10 cellular contexts compared by ENCODE assay signal in genomic region chr9:122821278-122821952, GRCh38. TPM values are rescaled to one million over a fixed set of nuclear protein-coding genes. Genes with fewer than 3 reads are reported as not detected.
DNase-seq lines count a peak whose midpoint lies in the region; ATAC-seq, FAIRE-seq and TF ChIP-seq lines count a peak whose summit lies in the region.
"Had no signal": no experiment of that assay in that cellular context is flagged by ENCODE, and none has a peak within 500 bp of the region (broad histone marks: within the 10 kb centered on the region; RNA-seq: fewer than 3 reads in every experiment).

No MANE protein-coding gene starts in this region.

- TF ChIP-seq EP300 in GM12878 (IDR thresholded peaks at IDR 0.05; ENCODE audit: borderline replicate concordance in 1 of 2, control insufficient read depth in 1 of 2, low read depth in 2 of 2, low read length in 2 of 2) (no peak), transverse colon (IDR thresholded peaks at IDR 0.05; ENCODE audit: low read depth) (no peak)

- H3K36me3 Mint-ChIP-seq in activated CD4-positive, alpha-beta memory T cell treated with anti-CD3 and anti-CD28 coated beads for 36 hours: peaks cover 32% of the 10 kb centered on the region
- H3K36me3 Mint-ChIP-seq in activated CD4-positive, alpha-beta memory T cell treated with anti-CD3 and anti-CD28 coated beads, Interleukin-2, amount 10 ng/mL, durations not matched to agents 7 days and 5 days (ENCODE audit: low read depth): peaks cover 49% of the 10 kb centered on the region

- RAD21 ChIA-PET in GM12878 (lab: Charles Lee; ENCODE audit: unreplicated experiment): no interaction called here

- intact Hi-C loops in activated CD4-positive, alpha-beta memory T cell treated with anti-CD3 and anti-CD28 coated beads for 36 hours (cut with micrococcal nuclease): no loop called here
- intact Hi-C loops in GM12878 (cut with micrococcal nuclease; ENCODE audit: unreplicated experiment): no loop called here
- intact Hi-C loops in left lung (cut with DNase I): no loop called here
- intact Hi-C loops in transverse colon (cut with DNase I; ENCODE audit: low total_unique reads): no loop called here

- SMC1A ChIA-PET in GM12878 (lab: Charles Lee; ENCODE audit: uncharacterized antibody, unreplicated experiment): interaction anchor here (0.7 to 1.1 kb wide), 2 partner anchors 10 to 13 kb away, joined by 3 read pairs; no protein-coding TSS in a partner anchor

- peaks cover 11 to 25% of the 10 kb centered on the region in 2 experiments for H3K36me3 ChIP-seq in GM12878 (ENCODE audit: control insufficient read depth in 2 of 2, insufficient read depth in 2 of 2, low read length in 1 of 2)
- peaks cover 0 to 79% of the 10 kb centered on the region in 2 donors for H3K36me3 ChIP-seq in left lung
- H3K36me3 ChIP-seq in transverse colon: peaks cover 0 to 19% (median 0%) of the 10 kb centered on the region in 4 donors

- no peak overlapping the region for H3K4me2 ChIP-seq in GM12878 (ENCODE audit: control insufficient read depth, insufficient read depth)

- no peaks in the 10 kb centered on the region for H3K27me3 Mint-ChIP-seq in activated CD4-positive, alpha-beta memory T cell treated with anti-CD3 and anti-CD28 coated beads for 36 hours
- H3K27me3 Mint-ChIP-seq in activated CD4-positive, alpha-beta memory T cell treated with anti-CD3 and anti-CD28 coated beads, Interleukin-2, amount 10 ng/mL, durations not matched to agents 7 days and 5 days: no peaks in the 10 kb centered on the region

- DNase-seq in activated CD4-positive, alpha-beta memory T cell treated with anti-CD3 and anti-CD28 coated beads for 36 hours: no peak
- DNase-seq in activated CD4-positive, alpha-beta memory T cell treated with anti-CD3 and anti-CD28 coated beads, Interleukin-2, amount 10 ng/mL, durations not matched to agents 7 days and 5 days: no peak
- DNase-seq in GM12878 (ENCODE audit: low read depth, low spot score): no peak
- peak in 1 of 2 donors; percentile 53 for DNase-seq in left lung
- DNase-seq in transverse colon: peak; percentile 40
- no peak for DNase-seq in ecto neural progenitor cell (ENCODE audit: low spot score)
- DNase-seq: activated CD4-positive, alpha-beta T cell treated with anti-CD3 and anti-CD28 coated beads, Interleukin-2, amount 50 U/mL, for 48 hours had no signal

- no peaks in the 10 kb centered on the region for H3K4me1 ChIP-seq in GM12878 (ENCODE audit: control insufficient read depth, insufficient read depth, low read length)
- peaks cover 2 to 47% of the 10 kb centered on the region in 2 donors for H3K4me1 ChIP-seq in left lung
- peaks cover 1 to 34% (median 10%) of the 10 kb centered on the region in 4 donors for H3K4me1 ChIP-seq in transverse colon

- H4K20me1 ChIP-seq in GM12878 (ENCODE audit: control insufficient read depth, insufficient read depth): no peaks in the 10 kb centered on the region; the same call in 1 of the 2 replicates

- peaks cover 8% of the 10 kb centered on the region for H3K79me2 ChIP-seq in GM12878 (ENCODE audit: control insufficient read depth, insufficient read depth, low read length)

- CTCF ChIA-PET in activated CD4-positive, alpha-beta memory T cell treated with anti-CD3 and anti-CD28 coated beads for 36 hours (lab: Charles Lee): interaction anchor here (1.5 to 1.9 kb wide), 2 partner anchors 11 to 13 kb away, joined by 5 to 8 read pairs; no protein-coding TSS in a partner anchor
- CTCF ChIA-PET in activated CD4-positive, alpha-beta memory T cell treated with anti-CD3 and anti-CD28 coated beads, Interleukin-2, amount 10 ng/mL, durations not matched to agents 7 days and 5 days (lab: Charles Lee): no interaction called here
- CTCF ChIA-PET in GM12878 (lab: Yijun Ruan, JAX): interaction anchor here (0.9 kb wide), 1 partner anchor 722 kb away, joined by 3 read pairs; no protein-coding TSS in a partner anchor

- H3K4me3 Mint-ChIP-seq in activated CD4-positive, alpha-beta memory T cell treated with anti-CD3 and anti-CD28 coated beads for 36 hours: no peak overlapping the region
- H3K4me3 Mint-ChIP-seq in activated CD4-positive, alpha-beta memory T cell treated with anti-CD3 and anti-CD28 coated beads, Interleukin-2, amount 10 ng/mL, durations not matched to agents 7 days and 5 days: no peak overlapping the region

- ATAC-seq in GM12878: peak; percentile 40; the same call in 2 of the 3 replicates
- ATAC-seq in left lung: peak; percentile 54
- ATAC-seq in HG03457 (IDR thresholded peaks at IDR 0.05; ENCODE audit: unreplicated experiment): no peak
- no peak for ATAC-seq in HG02763 (IDR thresholded peaks at IDR 0.05; ENCODE audit: unreplicated experiment)

- H3K9ac ChIP-seq in GM12878 (ENCODE audit: control insufficient read depth, insufficient read depth, low read length): no peak overlapping the region

- H3K9me3 Mint-ChIP-seq in activated CD4-positive, alpha-beta memory T cell treated with anti-CD3 and anti-CD28 coated beads for 36 hours: no peaks in the 10 kb centered on the region
- H3K9me3 Mint-ChIP-seq in activated CD4-positive, alpha-beta memory T cell treated with anti-CD3 and anti-CD28 coated beads, Interleukin-2, amount 10 ng/mL, durations not matched to agents 7 days and 5 days: no peaks in the 10 kb centered on the region

- H3K9me3 ChIP-seq in GM12878 (replicated peaks; ENCODE audit: control insufficient read depth, insufficient read depth, low read length): no peaks in the 10 kb centered on the region
- no peaks in the 10 kb centered on the region for H3K9me3 ChIP-seq in left lung
- H3K9me3 ChIP-seq in transverse colon: no peaks in the 10 kb centered on the region

- H3K27ac ChIP-seq in GM12878 (ENCODE audit: control insufficient read depth, insufficient read depth) (no peak overlapping the region), left lung (peak overlapping the region; percentile 42 to 52), transverse colon (peak overlapping the region; percentile 17 to 49 (median 34))

- POLR2A ChIA-PET in activated CD4-positive, alpha-beta memory T cell treated with anti-CD3 and anti-CD28 coated beads for 36 hours (lab: Charles Lee): no interaction called here
- POLR2A ChIA-PET in activated CD4-positive, alpha-beta memory T cell treated with anti-CD3 and anti-CD28 coated beads, Interleukin-2, amount 10 ng/mL, durations not matched to agents 7 days and 5 days (lab: Charles Lee): no interaction called here
- POLR2A ChIA-PET in GM12878 (lab: Charles Lee): no interaction called here

- no peaks in the 10 kb centered on the region for H3K27me3 ChIP-seq in GM12878 (replicated peaks in 1 of 2; ENCODE audit: control insufficient read depth in 2 of 2, insufficient read depth in 2 of 2, low read length in 1 of 2)
- no peaks in the 10 kb centered on the region for H3K27me3 ChIP-seq in left lung
- no peaks in the 10 kb centered on the region for H3K27me3 ChIP-seq in transverse colon

- no peak for TF ChIP-seq RAD21 in GM12878 (IDR thresholded peaks at IDR 0.05; ENCODE audit: insufficient read depth, low read depth, low read length)

- FAIRE-seq in GM12878 (lab: Jason Lieb, UNC): no peak
- FAIRE-seq: endometrium had no signal

- TF ChIP-seq POLR2A in GM12878 (IDR thresholded peaks at IDR 0.05; ENCODE audit: low read depth, low read length) (no peak), transverse colon (IDR thresholded peaks at IDR 0.05) (no peak)

- no peak for TF ChIP-seq CTCF in GM12878 (IDR thresholded peaks at IDR 0.05 in 2 of 3, conservative IDR thresholded peaks at IDR 0.05 in 1 of 3; ENCODE audit: control insufficient read depth in 2 of 3, extremely low read depth in 1 of 3, insufficient read depth in 1 of 3, low read depth in 3 of 3, low read length in 3 of 3)
- TF ChIP-seq CTCF in left lung (IDR thresholded peaks at IDR 0.05): no peak
- TF ChIP-seq CTCF in transverse colon (IDR thresholded peaks at IDR 0.05): no peak

- BruUV-seq in GM12878 (replicated peaks; lab: Mats Ljungman, UMichigan): no TSS peak

- in situ Hi-C loops in GM12878 (cut with MboI): no loop called here
- in situ Hi-C loops in transverse colon (cut with MboI; ENCODE audit: low pct_ligation_motif_present in 1 of 4, low pct_unique_long_range_greater_than_20kb in 1 of 4, low sequenced_read_pairs in 3 of 4): loop anchor here (25.0 kb wide), 1 partner anchor 709 kb away; no protein-coding TSS in a partner anchor

- peaks cover 45% of the 10 kb centered on the region for H3K4me1 Mint-ChIP-seq in activated CD4-positive, alpha-beta memory T cell treated with anti-CD3 and anti-CD28 coated beads for 36 hours (ENCODE audit: low read depth)
- H3K4me1 Mint-ChIP-seq in activated CD4-positive, alpha-beta memory T cell treated with anti-CD3 and anti-CD28 coated beads, Interleukin-2, amount 10 ng/mL, durations not matched to agents 7 days and 5 days: peaks cover 38% of the 10 kb centered on the region

- peak overlapping the region; percentile 70 for H3K27ac Mint-ChIP-seq in activated CD4-positive, alpha-beta memory T cell treated with anti-CD3 and anti-CD28 coated beads for 36 hours
- no peak overlapping the region for H3K27ac Mint-ChIP-seq in activated CD4-positive, alpha-beta memory T cell treated with anti-CD3 and anti-CD28 coated beads, Interleukin-2, amount 10 ng/mL, durations not matched to agents 7 days and 5 days

- H3K4me3 ChIP-seq in GM12878 (no peak overlapping the region), left lung (no peak overlapping the region), transverse colon (no peak overlapping the region)

- 47% methylated on average over 7 of the region's 7 CpGs for WGBS in GM12878 (ENCODE audit: insufficient coverage, insufficient replicate concordance, low lambda C conversion rate, missing lambda C conversion rate)
- 35 to 37% methylated on average over 3 to 7 of the region's 7 CpGs for WGBS in transverse colon (ENCODE audit: low coverage in 1 of 2), 2 donors

- H2AFZ ChIP-seq in GM12878 (ENCODE audit: control insufficient read depth, low read depth, low read length): no peak overlapping the region

RNA-seq across cellular contexts. Expression of gene PDCL, which starts 7.0 kb away (rescaled TPM):
- 10 to 100 TPM; 18.7 to 21.5 TPM for total RNA-seq in activated CD4-positive, alpha-beta memory T cell treated with anti-CD3 and anti-CD28 coated beads for 36 hours
- 10 to 100 TPM; 23.0 to 24.2 TPM for total RNA-seq in activated CD4-positive, alpha-beta memory T cell treated with anti-CD3 and anti-CD28 coated beads, Interleukin-2, amount 10 ng/mL, durations not matched to agents 7 days and 5 days
- 7.7 and 8.3 TPM in 2 replicates for total RNA-seq in GM12878 (2013; cell fraction: nucleolus; rRNA removed)
- total RNA-seq in GM12878 (2014; rRNA removed) (13.4 and 18.0 TPM in 2 replicates), GM12878 (2014; rRNA removed; fragmentation: Illumina TruSeq; extraction: Trizol) (18.4 and 19.8 TPM in 2 replicates), GM12878 (2021) (15.5 and 16.5 TPM in 2 replicates), left lung (10 to 100 TPM; 18.4 to 18.8 TPM), transverse colon (10 to 100 TPM in 3 of 4 donors, 1 to 10 TPM in 1; 4.6 to 16.4 (median 12.8) TPM)
- 9.6 TPM for polyA plus RNA-seq in GM12878 (2011; ENCODE audit: low read depth)
- polyA plus RNA-seq in GM12878 (2011; rRNA removed) (13.1 and 17.1 TPM in 2 replicates), GM12878 (2014; fragmentation: Illumina TruSeq; extraction: Trizol) (12.3 and 13.0 TPM in 2 replicates), GM12878 (2014; fragmentation: Nextera tagmentation; extraction: Ambion mirVana) (10 to 100 TPM; 15.9 to 20.9 TPM), GM12878 (2014; rRNA removed) (11.2 and 11.5 TPM in 2 replicates), GM12878 (2016; fragmentation: Nextera tagmentation; extraction: Ambion mirVana) (10 to 100 TPM; 17.1 to 18.0 TPM)
- polyA plus RNA-seq in GM12878 (2011; cell fraction: cytosol; rRNA removed): 6.9 and 8.1 TPM in 2 replicates
- polyA plus RNA-seq in GM12878 (2011; cell fraction: nucleus; rRNA removed): 4.9 and 6.5 TPM in 2 replicates
- polyA plus RNA-seq in GM12878 (2012): 9.6 and 13.3 TPM in 2 replicates
- polyA minus RNA-seq in GM12878 (2011; rRNA and poly(A)+ RNA removed): 11.2 and 14.5 TPM in 2 replicates
- polyA minus RNA-seq in GM12878 (2011; cell fraction: cytosol; rRNA and poly(A)+ RNA removed): 4.8 and 6.8 TPM in 2 replicates
- polyA minus RNA-seq in GM12878 (2011; cell fraction: nucleus; rRNA and poly(A)+ RNA removed): 2.3 and 5.6 TPM in 2 replicates

RNA-seq across cellular contexts. Expression of gene OR1K1, which starts 21.5 kb away (rescaled TPM):
- total RNA-seq in activated CD4-positive, alpha-beta memory T cell treated with anti-CD3 and anti-CD28 coated beads for 36 hours: not detected
- not detected for total RNA-seq in activated CD4-positive, alpha-beta memory T cell treated with anti-CD3 and anti-CD28 coated beads, Interleukin-2, amount 10 ng/mL, durations not matched to agents 7 days and 5 days
- total RNA-seq in GM12878 (2013; cell fraction: nucleolus; rRNA removed): not detected in 2 replicates
- total RNA-seq in GM12878 (2014; rRNA removed) (not detected in 2 replicates), GM12878 (2014; rRNA removed; fragmentation: Illumina TruSeq; extraction: Trizol) (not detected in 2 replicates), GM12878 (2021) (not detected in 2 replicates), left lung (not detected), transverse colon (not detected)
- not detected for polyA plus RNA-seq in GM12878 (2011; ENCODE audit: low read depth)
- polyA plus RNA-seq in GM12878 (2011; rRNA removed) (not detected in 2 replicates), GM12878 (2014; fragmentation: Illumina TruSeq; extraction: Trizol) (not detected in 2 replicates), GM12878 (2014; fragmentation: Nextera tagmentation; extraction: Ambion mirVana) (not detected), GM12878 (2014; rRNA removed) (not detected in 2 replicates), GM12878 (2016; fragmentation: Nextera tagmentation; extraction: Ambion mirVana) (not detected)
- polyA plus RNA-seq in GM12878 (2011; cell fraction: cytosol; rRNA removed): not detected in 2 replicates
- polyA plus RNA-seq in GM12878 (2011; cell fraction: nucleus; rRNA removed): not detected in 2 replicates
- not detected in 2 replicates for polyA plus RNA-seq in GM12878 (2012)
- not detected in 2 replicates for polyA minus RNA-seq in GM12878 (2011; rRNA and poly(A)+ RNA removed)
- polyA minus RNA-seq in GM12878 (2011; cell fraction: cytosol; rRNA and poly(A)+ RNA removed): not detected in 2 replicates
- not detected in 2 replicates for polyA minus RNA-seq in GM12878 (2011; cell fraction: nucleus; rRNA and poly(A)+ RNA removed)

RNA-seq across cellular contexts. Expression of gene OR5C1, which starts 32.7 kb away (rescaled TPM):
- total RNA-seq in activated CD4-positive, alpha-beta memory T cell treated with anti-CD3 and anti-CD28 coated beads for 36 hours: not detected
- not detected for total RNA-seq in activated CD4-positive, alpha-beta memory T cell treated with anti-CD3 and anti-CD28 coated beads, Interleukin-2, amount 10 ng/mL, durations not matched to agents 7 days and 5 days
- total RNA-seq in GM12878 (2013; cell fraction: nucleolus; rRNA removed): not detected in 2 replicates
- total RNA-seq in GM12878 (2014; rRNA removed) (not detected in 2 replicates), GM12878 (2014; rRNA removed; fragmentation: Illumina TruSeq; extraction: Trizol) (not detected in 2 replicates), GM12878 (2021) (not detected in 2 replicates), left lung (not detected), transverse colon (not detected)
- not detected for polyA plus RNA-seq in GM12878 (2011; ENCODE audit: low read depth)
- polyA plus RNA-seq in GM12878 (2011; rRNA removed) (not detected in 2 replicates), GM12878 (2014; fragmentation: Illumina TruSeq; extraction: Trizol) (not detected in 2 replicates), GM12878 (2014; fragmentation: Nextera tagmentation; extraction: Ambion mirVana) (not detected), GM12878 (2014; rRNA removed) (not detected in 2 replicates), GM12878 (2016; fragmentation: Nextera tagmentation; extraction: Ambion mirVana) (not detected)
- not detected in 2 replicates for polyA plus RNA-seq in GM12878 (2011; cell fraction: cytosol; rRNA removed)
- not detected in 2 replicates for polyA plus RNA-seq in GM12878 (2011; cell fraction: nucleus; rRNA removed)
- not detected in 2 replicates for polyA plus RNA-seq in GM12878 (2012)
- polyA minus RNA-seq in GM12878 (2011; rRNA and poly(A)+ RNA removed): not detected in 2 replicates
- not detected in 2 replicates for polyA minus RNA-seq in GM12878 (2011; cell fraction: cytosol; rRNA and poly(A)+ RNA removed)
- polyA minus RNA-seq in GM12878 (2011; cell fraction: nucleus; rRNA and poly(A)+ RNA removed): not detected in 2 replicates

Comparison
In these comparisons a context has a peak if more than half of its experiments do, and no peak if none do; other contexts are left out.
1. ATAC-seq: peak in GM12878 (single experiment) and left lung (single experiment); none in HG03457 (single experiment) and HG02763 (single experiment).